Comparison of ENCODE assay signal across 3 cellular contexts in genomic region chr10:26334232-26334931, GRCh38.
A peak's percentile ranks its signal among the peaks of the same experiment; 100 is the strongest.
TF ChIP-seq lines count a peak whose summit lies in the region.

No MANE protein-coding gene starts in this region.

TF ChIP-seq in HepG2, 621 proteins besides CTCF, POLR2A, EP300 and RAD21 (continues in another document):
- TF ChIP-seq JDP2 (CRISPR knock-in tag; IDR thresholded peaks at IDR 0.05; ENCODE audit: borderline replicate concordance) = no peak
- TF ChIP-seq, protein P1, sequence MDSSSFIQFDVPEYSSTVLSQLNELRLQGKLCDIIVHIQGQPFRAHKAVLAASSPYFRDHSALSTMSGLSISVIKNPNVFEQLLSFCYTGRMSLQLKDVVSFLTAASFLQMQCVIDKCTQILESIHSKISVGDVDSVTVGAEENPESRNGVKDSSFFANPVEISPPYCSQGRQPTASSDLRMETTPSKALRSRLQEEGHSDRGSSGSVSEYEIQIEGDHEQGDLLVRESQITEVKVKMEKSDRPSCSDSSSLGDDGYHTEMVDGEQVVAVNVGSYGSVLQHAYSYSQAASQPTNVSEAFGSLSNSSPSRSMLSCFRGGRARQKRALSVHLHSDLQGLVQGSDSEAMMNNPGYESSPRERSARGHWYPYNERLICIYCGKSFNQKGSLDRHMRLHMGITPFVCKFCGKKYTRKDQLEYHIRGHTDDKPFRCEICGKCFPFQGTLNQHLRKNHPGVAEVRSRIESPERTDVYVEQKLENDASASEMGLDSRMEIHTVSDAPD (CRISPR knock-in tag; IDR thresholded peaks at IDR 0.05) = no peak
- peak; percentile 99 for TF ChIP-seq ZNF160 (CRISPR knock-in tag; IDR thresholded peaks at IDR 0.05)
- peak; percentile 25; the same call in 1 of the 2 replicates for TF ChIP-seq MAFF (IDR thresholded peaks at IDR 0.05; ENCODE audit: low read depth, low read length)
- TF ChIP-seq GATAD2A (CRISPR knock-in tag; IDR thresholded peaks at IDR 0.05) = no peak
- no peak for TF ChIP-seq ZNF576 (CRISPR knock-in tag; IDR thresholded peaks at IDR 0.05)
- TF ChIP-seq SIN3B (IDR thresholded peaks at IDR 0.05; ENCODE audit: low read length) = no peak
- no peak for TF ChIP-seq CBX2 (IDR thresholded peaks at IDR 0.05; ENCODE audit: low read depth, low read length)
- no peak for TF ChIP-seq CBX2 (CRISPR knock-in tag; IDR thresholded peaks at IDR 0.05; ENCODE audit: low read depth)
- TF ChIP-seq MAFK (conservative IDR thresholded peaks at IDR 0.05 in 1 of 2, IDR thresholded peaks at IDR 0.05 in 1 of 2; ENCODE audit: low read length in 2 of 2) = peak; percentile 36 to 73; a peak in 3 of 4 replicates
- no peak for TF ChIP-seq U2AF2 (IDR thresholded peaks at IDR 0.05; ENCODE audit: low read depth, low read length)
- no peak for TF ChIP-seq ZNF768 (CRISPR knock-in tag; IDR thresholded peaks at IDR 0.05)
- TF ChIP-seq ZNF333 (CRISPR knock-in tag; IDR thresholded peaks at IDR 0.05; ENCODE audit: borderline replicate concordance) = no peak
- TF ChIP-seq, protein P2, sequence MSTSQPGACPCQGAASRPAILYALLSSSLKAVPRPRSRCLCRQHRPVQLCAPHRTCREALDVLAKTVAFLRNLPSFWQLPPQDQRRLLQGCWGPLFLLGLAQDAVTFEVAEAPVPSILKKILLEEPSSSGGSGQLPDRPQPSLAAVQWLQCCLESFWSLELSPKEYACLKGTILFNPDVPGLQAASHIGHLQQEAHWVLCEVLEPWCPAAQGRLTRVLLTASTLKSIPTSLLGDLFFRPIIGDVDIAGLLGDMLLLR (CRISPR knock-in tag; IDR thresholded peaks at IDR 0.05) = no peak

TF ChIP-seq in IMR-90, 13 proteins besides CTCF, POLR2A, EP300 and RAD21:
- TF ChIP-seq, protein P3, sequence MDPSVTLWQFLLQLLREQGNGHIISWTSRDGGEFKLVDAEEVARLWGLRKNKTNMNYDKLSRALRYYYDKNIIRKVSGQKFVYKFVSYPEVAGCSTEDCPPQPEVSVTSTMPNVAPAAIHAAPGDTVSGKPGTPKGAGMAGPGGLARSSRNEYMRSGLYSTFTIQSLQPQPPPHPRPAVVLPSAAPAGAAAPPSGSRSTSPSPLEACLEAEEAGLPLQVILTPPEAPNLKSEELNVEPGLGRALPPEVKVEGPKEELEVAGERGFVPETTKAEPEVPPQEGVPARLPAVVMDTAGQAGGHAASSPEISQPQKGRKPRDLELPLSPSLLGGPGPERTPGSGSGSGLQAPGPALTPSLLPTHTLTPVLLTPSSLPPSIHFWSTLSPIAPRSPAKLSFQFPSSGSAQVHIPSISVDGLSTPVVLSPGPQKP (IDR thresholded peaks at IDR 0.05; ENCODE audit: borderline replicate concordance, low read depth, low read length) = no peak
- TF ChIP-seq BHLHE40 (IDR thresholded peaks at IDR 0.05; ENCODE audit: low read depth, low read length) (no peak), MAFK (IDR thresholded peaks at IDR 0.05; ENCODE audit: low read depth, low read length) (peak; percentile 48; the same call in 1 of the 2 replicates), CHD1 (IDR thresholded peaks at IDR 0.05; ENCODE audit: low read depth, low read length) (no peak), RFX5 (IDR thresholded peaks at IDR 0.05; ENCODE audit: low read depth, low read length) (no peak), CEBPB (IDR thresholded peaks at IDR 0.05; ENCODE audit: low read depth, low read length) (no peak), MAZ (IDR thresholded peaks at IDR 0.05; ENCODE audit: borderline replicate concordance, low read depth, low read length) (no peak), RCOR1 (IDR thresholded peaks at IDR 0.05; ENCODE audit: insufficient replicate concordance, low read length) (no peak), MXI1 (IDR thresholded peaks at IDR 0.05; ENCODE audit: borderline replicate concordance, low read depth, low read length) (no peak)

TF ChIP-seq in SK-N-SH, 30 proteins besides CTCF, POLR2A, EP300 and RAD21:
- TF ChIP-seq EZH2phosphoT487 (IDR thresholded peaks at IDR 0.05; ENCODE audit: borderline replicate concordance, low read depth) = no peak
- TF ChIP-seq FOXM1 (IDR thresholded peaks at IDR 0.05; ENCODE audit: low read depth) = no peak
- TF ChIP-seq TAF1 (IDR thresholded peaks at IDR 0.05; ENCODE audit: borderline replicate concordance, low read depth, low read length) = no peak
- no peak for TF ChIP-seq GABPA (IDR thresholded peaks at IDR 0.05; ENCODE audit: low read depth)
- TF ChIP-seq POLR2AphosphoS5 (IDR thresholded peaks at IDR 0.05; ENCODE audit: low read depth, low read length) = no peak
- TF ChIP-seq GATA2 (CRISPR knock-in tag; IDR thresholded peaks at IDR 0.05) = no peak
- TF ChIP-seq REST (IDR thresholded peaks at IDR 0.05; ENCODE audit: low read depth, low read length) = no peak
- no peak for TF ChIP-seq RXRA (IDR thresholded peaks at IDR 0.05; ENCODE audit: borderline replicate concordance, low read depth)
- no peak for TF ChIP-seq SIN3A (IDR thresholded peaks at IDR 0.05; ENCODE audit: borderline replicate concordance, low read depth, low read length)
